Comparison of ENCODE assay signal across 3 cellular contexts in the genomic region with DNA sequence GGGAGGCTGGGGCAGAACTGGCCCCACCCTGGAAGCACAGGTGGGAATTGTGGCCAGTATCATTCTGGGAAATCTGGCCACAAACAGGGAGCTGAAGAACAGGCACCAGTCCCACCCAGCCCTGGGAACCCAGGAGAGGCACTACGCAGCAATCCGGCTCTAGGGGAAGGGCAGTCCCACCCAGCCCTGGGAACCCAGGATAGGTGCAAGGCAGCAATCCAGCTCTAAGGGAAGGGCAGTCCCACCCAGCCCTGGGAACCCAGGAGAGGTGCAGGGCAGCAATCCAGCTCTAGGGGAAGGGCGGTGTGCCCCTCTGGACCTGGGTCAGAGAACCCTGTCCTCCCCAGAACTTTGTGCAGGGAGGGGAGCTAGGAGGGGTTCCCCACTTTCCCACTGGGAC.
TF ChIP-seq lines count a peak whose summit lies in the region.

No MANE protein-coding gene starts in this region.

TF ChIP-seq in HepG2, 621 proteins besides CTCF, POLR2A, EP300 and RAD21:
- TF ChIP-seq ZNF564 (CRISPR knock-in tag; IDR thresholded peaks at IDR 0.05) (peak; percentile 95; the same call in 1 of the 2 replicates), ZNF260 (CRISPR knock-in tag; IDR thresholded peaks at IDR 0.05; ENCODE audit: borderline replicate concordance, low read depth) (no peak)

TF ChIP-seq in WTC11, 78 proteins besides CTCF, POLR2A, EP300 and RAD21 (continues in another document):
- no peak for TF ChIP-seq PRRX2 (CRISPR knock-in tag; IDR thresholded peaks at IDR 0.05)
- TF ChIP-seq ERG (CRISPR knock-in tag; IDR thresholded peaks at IDR 0.05) = no peak
- TF ChIP-seq, protein P1, sequence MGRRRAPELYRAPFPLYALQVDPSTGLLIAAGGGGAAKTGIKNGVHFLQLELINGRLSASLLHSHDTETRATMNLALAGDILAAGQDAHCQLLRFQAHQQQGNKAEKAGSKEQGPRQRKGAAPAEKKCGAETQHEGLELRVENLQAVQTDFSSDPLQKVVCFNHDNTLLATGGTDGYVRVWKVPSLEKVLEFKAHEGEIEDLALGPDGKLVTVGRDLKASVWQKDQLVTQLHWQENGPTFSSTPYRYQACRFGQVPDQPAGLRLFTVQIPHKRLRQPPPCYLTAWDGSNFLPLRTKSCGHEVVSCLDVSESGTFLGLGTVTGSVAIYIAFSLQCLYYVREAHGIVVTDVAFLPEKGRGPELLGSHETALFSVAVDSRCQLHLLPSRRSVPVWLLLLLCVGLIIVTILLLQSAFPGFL (CRISPR knock-in tag; IDR thresholded peaks at IDR 0.05; ENCODE audit: borderline replicate concordance) = no peak
- TF ChIP-seq ZNF121 (CRISPR knock-in tag; IDR thresholded peaks at IDR 0.05) = no peak
- no peak for TF ChIP-seq ZNF281 (CRISPR knock-in tag; IDR thresholded peaks at IDR 0.05)
- TF ChIP-seq ZNF423 (CRISPR knock-in tag; IDR thresholded peaks at IDR 0.05) = no peak
- TF ChIP-seq, protein P2, sequence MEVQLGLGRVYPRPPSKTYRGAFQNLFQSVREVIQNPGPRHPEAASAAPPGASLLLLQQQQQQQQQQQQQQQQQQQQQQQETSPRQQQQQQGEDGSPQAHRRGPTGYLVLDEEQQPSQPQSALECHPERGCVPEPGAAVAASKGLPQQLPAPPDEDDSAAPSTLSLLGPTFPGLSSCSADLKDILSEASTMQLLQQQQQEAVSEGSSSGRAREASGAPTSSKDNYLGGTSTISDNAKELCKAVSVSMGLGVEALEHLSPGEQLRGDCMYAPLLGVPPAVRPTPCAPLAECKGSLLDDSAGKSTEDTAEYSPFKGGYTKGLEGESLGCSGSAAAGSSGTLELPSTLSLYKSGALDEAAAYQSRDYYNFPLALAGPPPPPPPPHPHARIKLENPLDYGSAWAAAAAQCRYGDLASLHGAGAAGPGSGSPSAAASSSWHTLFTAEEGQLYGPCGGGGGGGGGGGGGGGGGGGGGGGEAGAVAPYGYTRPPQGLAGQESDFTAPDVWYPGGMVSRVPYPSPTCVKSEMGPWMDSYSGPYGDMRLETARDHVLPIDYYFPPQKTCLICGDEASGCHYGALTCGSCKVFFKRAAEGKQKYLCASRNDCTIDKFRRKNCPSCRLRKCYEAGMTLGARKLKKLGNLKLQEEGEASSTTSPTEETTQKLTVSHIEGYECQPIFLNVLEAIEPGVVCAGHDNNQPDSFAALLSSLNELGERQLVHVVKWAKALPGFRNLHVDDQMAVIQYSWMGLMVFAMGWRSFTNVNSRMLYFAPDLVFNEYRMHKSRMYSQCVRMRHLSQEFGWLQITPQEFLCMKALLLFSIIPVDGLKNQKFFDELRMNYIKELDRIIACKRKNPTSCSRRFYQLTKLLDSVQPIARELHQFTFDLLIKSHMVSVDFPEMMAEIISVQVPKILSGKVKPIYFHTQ (CRISPR knock-in tag; IDR thresholded peaks at IDR 0.05) = no peak
- TF ChIP-seq IRF1 (CRISPR knock-in tag; IDR thresholded peaks at IDR 0.05) = no peak
- TF ChIP-seq MAX (CRISPR knock-in tag; IDR thresholded peaks at IDR 0.05) = no peak
- no peak for TF ChIP-seq KAT7 (CRISPR knock-in tag; IDR thresholded peaks at IDR 0.05; ENCODE audit: borderline replicate concordance)
- TF ChIP-seq ZMAT4 (CRISPR knock-in tag; IDR thresholded peaks at IDR 0.05) = no peak
- no peak for TF ChIP-seq ZNF671 (CRISPR knock-in tag; IDR thresholded peaks at IDR 0.05)

TF ChIP-seq in SK-N-SH treated with all-trans-retinoic acid at 6 μM for 48 hours, 23 proteins besides CTCF, POLR2A, EP300 and RAD21:
- TF ChIP-seq ZC3H10 (CRISPR knock-in tag; IDR thresholded peaks at IDR 0.05) = no peak
- TF ChIP-seq ZNF565 (CRISPR knock-in tag; conservative IDR thresholded peaks at IDR 0.05; ENCODE audit: low read depth) = no peak
- no peak for TF ChIP-seq ESRRG (CRISPR knock-in tag; IDR thresholded peaks at IDR 0.05)
- no peak for TF ChIP-seq TCF4 (CRISPR knock-in tag; IDR thresholded peaks at IDR 0.05; ENCODE audit: borderline replicate concordance)
- TF ChIP-seq ZFP3 (CRISPR knock-in tag; IDR thresholded peaks at IDR 0.05) = no peak
- no peak for TF ChIP-seq POU6F1 (CRISPR knock-in tag; IDR thresholded peaks at IDR 0.05; ENCODE audit: borderline replicate concordance, low read depth)
- no peak for TF ChIP-seq PPARA (CRISPR knock-in tag; IDR thresholded peaks at IDR 0.05; ENCODE audit: borderline replicate concordance)
- TF ChIP-seq TOX (CRISPR knock-in tag; IDR thresholded peaks at IDR 0.05; ENCODE audit: borderline replicate concordance) = no peak
- no peak for TF ChIP-seq ZFP30 (CRISPR knock-in tag; IDR thresholded peaks at IDR 0.05)
- TF ChIP-seq ZNF8 (CRISPR knock-in tag; IDR thresholded peaks at IDR 0.05) = no peak
- no peak for TF ChIP-seq BACH2 (CRISPR knock-in tag; IDR thresholded peaks at IDR 0.05; ENCODE audit: borderline replicate concordance)
- TF ChIP-seq, protein P3, sequence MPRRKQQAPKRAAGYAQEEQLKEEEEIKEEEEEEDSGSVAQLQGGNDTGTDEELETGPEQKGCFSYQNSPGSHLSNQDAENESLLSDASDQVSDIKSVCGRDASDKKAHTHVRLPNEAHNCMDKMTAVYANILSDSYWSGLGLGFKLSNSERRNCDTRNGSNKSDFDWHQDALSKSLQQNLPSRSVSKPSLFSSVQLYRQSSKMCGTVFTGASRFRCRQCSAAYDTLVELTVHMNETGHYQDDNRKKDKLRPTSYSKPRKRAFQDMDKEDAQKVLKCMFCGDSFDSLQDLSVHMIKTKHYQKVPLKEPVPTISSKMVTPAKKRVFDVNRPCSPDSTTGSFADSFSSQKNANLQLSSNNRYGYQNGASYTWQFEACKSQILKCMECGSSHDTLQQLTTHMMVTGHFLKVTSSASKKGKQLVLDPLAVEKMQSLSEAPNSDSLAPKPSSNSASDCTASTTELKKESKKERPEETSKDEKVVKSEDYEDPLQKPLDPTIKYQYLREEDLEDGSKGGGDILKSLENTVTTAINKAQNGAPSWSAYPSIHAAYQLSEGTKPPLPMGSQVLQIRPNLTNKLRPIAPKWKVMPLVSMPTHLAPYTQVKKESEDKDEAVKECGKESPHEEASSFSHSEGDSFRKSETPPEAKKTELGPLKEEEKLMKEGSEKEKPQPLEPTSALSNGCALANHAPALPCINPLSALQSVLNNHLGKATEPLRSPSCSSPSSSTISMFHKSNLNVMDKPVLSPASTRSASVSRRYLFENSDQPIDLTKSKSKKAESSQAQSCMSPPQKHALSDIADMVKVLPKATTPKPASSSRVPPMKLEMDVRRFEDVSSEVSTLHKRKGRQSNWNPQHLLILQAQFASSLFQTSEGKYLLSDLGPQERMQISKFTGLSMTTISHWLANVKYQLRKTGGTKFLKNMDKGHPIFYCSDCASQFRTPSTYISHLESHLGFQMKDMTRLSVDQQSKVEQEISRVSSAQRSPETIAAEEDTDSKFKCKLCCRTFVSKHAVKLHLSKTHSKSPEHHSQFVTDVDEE (CRISPR knock-in tag; IDR thresholded peaks at IDR 0.05) = no peak
- no peak for TF ChIP-seq GLIS3 (CRISPR knock-in tag; IDR thresholded peaks at IDR 0.05)
- no peak for TF ChIP-seq ZNF70 (CRISPR knock-in tag; IDR thresholded peaks at IDR 0.05)
- TF ChIP-seq, protein P4, sequence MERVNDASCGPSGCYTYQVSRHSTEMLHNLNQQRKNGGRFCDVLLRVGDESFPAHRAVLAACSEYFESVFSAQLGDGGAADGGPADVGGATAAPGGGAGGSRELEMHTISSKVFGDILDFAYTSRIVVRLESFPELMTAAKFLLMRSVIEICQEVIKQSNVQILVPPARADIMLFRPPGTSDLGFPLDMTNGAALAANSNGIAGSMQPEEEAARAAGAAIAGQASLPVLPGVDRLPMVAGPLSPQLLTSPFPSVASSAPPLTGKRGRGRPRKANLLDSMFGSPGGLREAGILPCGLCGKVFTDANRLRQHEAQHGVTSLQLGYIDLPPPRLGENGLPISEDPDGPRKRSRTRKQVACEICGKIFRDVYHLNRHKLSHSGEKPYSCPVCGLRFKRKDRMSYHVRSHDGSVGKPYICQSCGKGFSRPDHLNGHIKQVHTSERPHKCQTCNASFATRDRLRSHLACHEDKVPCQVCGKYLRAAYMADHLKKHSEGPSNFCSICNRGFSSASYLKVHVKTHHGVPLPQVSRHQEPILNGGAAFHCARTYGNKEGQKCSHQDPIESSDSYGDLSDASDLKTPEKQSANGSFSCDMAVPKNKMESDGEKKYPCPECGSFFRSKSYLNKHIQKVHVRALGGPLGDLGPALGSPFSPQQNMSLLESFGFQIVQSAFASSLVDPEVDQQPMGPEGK (CRISPR knock-in tag; IDR thresholded peaks at IDR 0.05; ENCODE audit: borderline replicate concordance) = no peak
- no peak for TF ChIP-seq ISL1 (CRISPR knock-in tag; IDR thresholded peaks at IDR 0.05)
